Comparison of ENCODE assay signal across 8 cellular contexts in genomic region chr1:180154003-180154324, GRCh38.
A peak's percentile ranks its signal among the peaks of the same experiment; 100 is the strongest.
DNase-seq lines count a peak whose midpoint lies in the region; ATAC-seq lines count a peak whose summit lies in the region.

No MANE protein-coding gene starts in this region.

- peaks cover 30% of the 10 kb centered on the region for H3K4me1 Mint-ChIP-seq in T-helper 2 cell treated with Interferon-gamma antibody and Interleukin-4, amounts not matched to agents 5 μg/mL and 100 μg/mL, for 36 hours (ENCODE audit: low read depth)

- H3K27ac Mint-ChIP-seq in T-helper 2 cell treated with Interferon-gamma antibody and Interleukin-4, amounts not matched to agents 5 μg/mL and 100 μg/mL, for 36 hours = peak overlapping the region; percentile 88

- no peaks in the 10 kb centered on the region for H3K36me3 Mint-ChIP-seq in T-helper 2 cell treated with Interferon-gamma antibody and Interleukin-4, amounts not matched to agents 5 μg/mL and 100 μg/mL, for 36 hours (ENCODE audit: low read depth)

- H3K9me3 Mint-ChIP-seq in T-helper 2 cell treated with Interferon-gamma antibody and Interleukin-4, amounts not matched to agents 5 μg/mL and 100 μg/mL, for 36 hours = no peaks in the 10 kb centered on the region

- peak overlapping the region; percentile 82 for H3K4me3 ChIP-seq in skeletal muscle cell (ENCODE audit: low read depth, low read length)

- ATAC-seq in GM21529 (IDR thresholded peaks at IDR 0.05; ENCODE audit: unreplicated experiment) (peak; percentile 1), GM19328 (IDR thresholded peaks at IDR 0.05; ENCODE audit: unreplicated experiment) (no peak)

- peak overlapping the region; percentile 90 for H3K4me3 Mint-ChIP-seq in T-helper 2 cell treated with Interferon-gamma antibody and Interleukin-4, amounts not matched to agents 5 μg/mL and 100 μg/mL, for 36 hours

- no peaks in the 10 kb centered on the region for H3K27me3 Mint-ChIP-seq in T-helper 2 cell treated with Interferon-gamma antibody and Interleukin-4, amounts not matched to agents 5 μg/mL and 100 μg/mL, for 36 hours (ENCODE audit: low read depth)

- DNase-seq in T-helper 2 cell treated with Interferon-gamma antibody and Interleukin-4, amounts not matched to agents 5 μg/mL and 100 μg/mL, for 36 hours (ENCODE audit: low spot score) = no peak
- DNase-seq in germinal center (ENCODE audit: low spot score) (peak; percentile 22), skeletal muscle cell (ENCODE audit: low read depth) (no peak), NCI-H2227 treated with DMSO at 0.1 percent for 48 hours (lab: John Stamatoyannopoulos, UW) (no peak), SIG-M5 treated with dmso at 0.1 percent for 504 hours (lab: John Stamatoyannopoulos, UW; ENCODE audit: unreplicated experiment) (no peak), NCI-H510A treated with DMSO at 0.1 percent for 48 hours (lab: John Stamatoyannopoulos, UW) (no peak)
